18 cellular contexts compared by ENCODE assay signal in the genomic region with DNA sequence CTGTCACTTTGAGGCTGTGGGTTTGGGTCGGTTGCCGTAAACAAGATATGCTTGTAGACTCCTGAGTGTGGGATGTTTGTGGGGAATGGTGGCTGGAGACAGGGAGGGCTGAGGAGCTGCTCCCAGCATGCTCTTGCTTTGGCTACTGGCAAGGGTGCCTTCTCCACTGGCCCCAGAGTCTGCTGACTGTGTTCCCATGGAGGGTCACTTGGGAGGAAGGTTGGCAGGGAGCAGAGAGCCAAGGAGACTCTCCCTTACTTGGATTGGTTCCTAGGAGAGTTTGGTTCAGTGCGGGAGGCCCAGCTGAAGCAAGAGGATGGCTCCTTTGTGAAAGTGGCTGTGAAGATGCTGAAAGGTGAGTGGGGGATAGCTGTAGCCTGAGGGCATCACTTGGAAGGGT. TPM values are rescaled to one million over a fixed set of nuclear protein-coding genes. Genes with fewer than 3 reads are reported as not detected.
A peak's percentile ranks its signal among the peaks of the same experiment; 100 is the strongest.
DNase-seq lines count a peak whose midpoint lies in the region; ATAC-seq and TF ChIP-seq lines count a peak whose summit lies in the region.
"Had no signal": no experiment of that assay in that cellular context is flagged by ENCODE, and none has a peak within 500 bp of the region (broad histone marks: within the 10 kb centered on the region; RNA-seq: fewer than 3 reads in every experiment).

No MANE protein-coding gene starts in this region.

- H3K4me3 ChIP-seq in neural progenitor cell, result no peak overlapping the region
- H3K4me3 ChIP-seq in CD8-positive, alpha-beta T cell (ENCODE audit: low read depth, low read length), result no peak overlapping the region
- H3K4me3 ChIP-seq: HAP-1, SJCRH30 had no signal

- H3K9me3 Mint-ChIP-seq in endothelial cell (ENCODE audit: unreplicated experiment), result no peaks in the 10 kb centered on the region
- H3K9me3 Mint-ChIP-seq in neural progenitor cell, result no peaks in the 10 kb centered on the region
- H3K9me3 Mint-ChIP-seq in CD8-positive, alpha-beta T cell, result no peaks in the 10 kb centered on the region

- H3K27me3 Mint-ChIP-seq in endothelial cell (ENCODE audit: unreplicated experiment), result peaks cover 5% of the 10 kb centered on the region
- peaks cover 7% of the 10 kb centered on the region for H3K27me3 Mint-ChIP-seq in neural progenitor cell (ENCODE audit: insufficient read depth, low read depth)
- no peaks in the 10 kb centered on the region for H3K27me3 Mint-ChIP-seq in CD8-positive, alpha-beta T cell (ENCODE audit: low read depth)

- no peaks in the 10 kb centered on the region for H4K20me1 ChIP-seq in neural progenitor cell (ENCODE audit: low read depth)

- POLR2A ChIA-PET in CD8-positive, alpha-beta T cell (lab: Charles Lee), result interaction anchor here (1.1 kb wide), 1 partner anchor 15 kb away, joined by 3 read pairs; no protein-coding TSS in a partner anchor

- no peaks in the 10 kb centered on the region for H3K27me3 ChIP-seq in neural progenitor cell
- H3K27me3 ChIP-seq in CD8-positive, alpha-beta T cell (ENCODE audit: insufficient read depth, low read length), result no peaks in the 10 kb centered on the region
- H3K27me3 ChIP-seq: BE2C, SJCRH30 had no signal

- no peak overlapping the region for H3K9ac ChIP-seq in neural progenitor cell

- DNase-seq in endothelial cell (ENCODE audit: low spot score) (no peak), neural progenitor cell (ENCODE audit: low spot score) (no peak), SHP77 treated with DMSO at 0.1 percent for 48 hours (lab: John Stamatoyannopoulos, UW) (no peak)
- no peak for DNase-seq in CD8-positive, alpha-beta T cell
- DNase-seq: BE2C, EL, GF-D8, KG1, NCI-H1092, NCI-H1436, NCI-H187 treated with DMSO at 0.1 percent for 48 hours, NCI-H69, SJCRH30 had no signal

- intact Hi-C loops in CD8-positive, alpha-beta T cell (cut with DNase I, micrococcal nuclease), result no loop called here

- peaks cover 38% of the 10 kb centered on the region for H3K4me1 ChIP-seq in neural progenitor cell
- no peaks in the 10 kb centered on the region for H3K4me1 ChIP-seq in CD8-positive, alpha-beta T cell (ENCODE audit: insufficient read depth, low read length)

- peaks cover 23% of the 10 kb centered on the region for H3K79me2 ChIP-seq in neural progenitor cell (ENCODE audit: low read depth)

- no peak overlapping the region for H2AFZ ChIP-seq in neural progenitor cell (replicated peaks)

- peaks cover 42% of the 10 kb centered on the region for H3K36me3 Mint-ChIP-seq in endothelial cell (ENCODE audit: low read depth, unreplicated experiment)
- H3K36me3 Mint-ChIP-seq in neural progenitor cell, result peaks cover 9% of the 10 kb centered on the region
- H3K36me3 Mint-ChIP-seq in CD8-positive, alpha-beta T cell, result no peaks in the 10 kb centered on the region

- peaks cover 34% of the 10 kb centered on the region for H3K4me1 Mint-ChIP-seq in endothelial cell (ENCODE audit: unreplicated experiment)
- peaks cover 28% of the 10 kb centered on the region for H3K4me1 Mint-ChIP-seq in neural progenitor cell
- H3K4me1 Mint-ChIP-seq in CD8-positive, alpha-beta T cell (ENCODE audit: low read depth), result no peaks in the 10 kb centered on the region

- H3K27ac Mint-ChIP-seq in endothelial cell (ENCODE audit: unreplicated experiment), result peak overlapping the region; percentile 42
- no peak overlapping the region for H3K27ac Mint-ChIP-seq in neural progenitor cell
- no peak overlapping the region for H3K27ac Mint-ChIP-seq in CD8-positive, alpha-beta T cell

- H3F3A ChIP-seq in neural progenitor cell (ENCODE audit: low read depth), result peaks cover 31% of the 10 kb centered on the region

- no peak overlapping the region for H3K4me2 ChIP-seq in neural progenitor cell

- H3K9me3 ChIP-seq in neural progenitor cell (ENCODE audit: low read depth), result no peaks in the 10 kb centered on the region
- no peaks in the 10 kb centered on the region for H3K9me3 ChIP-seq in CD8-positive, alpha-beta T cell (ENCODE audit: low read length)
- H3K9me3 ChIP-seq: BE2C, HAP-1, SJCRH30 had no signal

- H3K27ac ChIP-seq in angular gyrus (ENCODE audit: low read depth, low read length) (peak overlapping the region; percentile 35), neural progenitor cell (no peak overlapping the region), temporal lobe (ENCODE audit: low read depth, low read length) (peak overlapping the region; percentile 98)
- H3K27ac ChIP-seq in CD8-positive, alpha-beta T cell (ENCODE audit: low read depth, low read length), result no peak overlapping the region
- H3K27ac ChIP-seq: RWPE1, SJCRH30 had no signal

- CTCF ChIA-PET in CD8-positive, alpha-beta T cell (lab: Charles Lee), result interaction anchor here (0.7 kb wide), 1 partner anchor 14 kb away, joined by 4 read pairs; no protein-coding TSS in a partner anchor

- H3K36me3 ChIP-seq in neural progenitor cell, result peaks cover 6% of the 10 kb centered on the region
- no peaks in the 10 kb centered on the region for H3K36me3 ChIP-seq in CD8-positive, alpha-beta T cell (ENCODE audit: insufficient read depth, low read length)

- no peak for TF ChIP-seq CTCF in endothelial cell (IDR thresholded peaks at IDR 0.05; ENCODE audit: unreplicated experiment)
- no peak for TF ChIP-seq CTCF in neural progenitor cell (IDR thresholded peaks at IDR 0.05)
- TF ChIP-seq CTCF in CD8-positive, alpha-beta T cell (IDR thresholded peaks at IDR 0.05), result no peak

- ATAC-seq in GM19395 (IDR thresholded peaks at IDR 0.05; ENCODE audit: unreplicated experiment), result no peak
- ATAC-seq in CD8-positive, alpha-beta T cell, result no peak

- H3K4me3 Mint-ChIP-seq in endothelial cell (ENCODE audit: unreplicated experiment) (peak overlapping the region; percentile 67), neural progenitor cell (peak overlapping the region; percentile 14)
- H3K4me3 Mint-ChIP-seq in CD8-positive, alpha-beta T cell, result no peak overlapping the region

RNA-seq across cellular contexts. Expression of gene TYRO3, which starts 11.8 kb away (rescaled TPM):
- 115 TPM for total RNA-seq in endothelial cell (ENCODE audit: unreplicated experiment)
- 59.1 and 116 TPM in 2 replicates for total RNA-seq in neural progenitor cell (ENCODE audit: low replicate concordance)
- 10.3 TPM for total RNA-seq in temporal lobe
- total RNA-seq in CD8-positive, alpha-beta T cell, result under 1 TPM; 0.24 to 0.78 TPM

RNA-seq across cellular contexts. Expression of gene RPAP1, which starts 26.7 kb away (rescaled TPM):
- total RNA-seq in endothelial cell (ENCODE audit: unreplicated experiment) (41.2 TPM), neural progenitor cell (ENCODE audit: low replicate concordance) (20.3 and 36.8 TPM in 2 replicates), temporal lobe (22.6 TPM)
- total RNA-seq in CD8-positive, alpha-beta T cell, result 10 to 100 TPM; 13.6 to 16.0 TPM

RNA-seq across cellular contexts. Expression of gene LTK, which starts 57.1 kb away (rescaled TPM):
- total RNA-seq in endothelial cell (ENCODE audit: unreplicated experiment) (25.7 TPM), neural progenitor cell (ENCODE audit: low replicate concordance) (0.12 TPM in 1 of 2 replicates, not detected in the other), temporal lobe (under 0.01 TPM)
- total RNA-seq in CD8-positive, alpha-beta T cell, result 10 to 100 TPM; 11.9 to 12.3 TPM

Comparison
In these comparisons a context has a peak if more than half of its experiments do, and no peak if none do; other contexts are left out.
1. H3K27ac ChIP-seq: peak in angular gyrus (single experiment) and temporal lobe (single experiment); none in neural progenitor cell (single experiment) and CD8-positive, alpha-beta T cell (single experiment).
2. RNA of gene LTK, which starts 57.1 kb away (total RNA-seq): 25.7 TPM in endothelial cell (single experiment) and 11.9 to 12.3 TPM in CD8-positive, alpha-beta T cell; 0.12 TPM in neural progenitor cell and under 0.01 TPM in temporal lobe (single experiment); every median in the first group is over 10 times any median in the second.